In genomic region chr7:19708397-19709248, GRCh38 we compare ENCODE assay signal across 8 cellular contexts. TPM values are rescaled to one million over a fixed set of nuclear protein-coding genes. Genes with fewer than 3 reads are reported as not detected.
DNase-seq lines count a peak whose midpoint lies in the region; TF ChIP-seq lines count a peak whose summit lies in the region.

POLR1F (minus strand) TSS chr7:19709037; CDS start chr7:19709016, 21 bp downstream.

- DNase-seq in GM03348 (ENCODE audit: low spot score), result peak; percentile 94
- peak; percentile 92 for DNase-seq in HCEC 1CT
- peak; percentile 95 for DNase-seq in MM.1S
- peak; percentile 20 for DNase-seq in SIG-M5 (lab: John Stamatoyannopoulos, UW)
- DNase-seq in activated gamma-delta T cell (lab: John Stamatoyannopoulos, UW), result peak; percentile 79
- DNase-seq in foreskin fibroblast, result peak; percentile 94 to 98
- DNase-seq in neural crest cell (ENCODE audit: low read depth, low spot score), result peak; percentile 95

- H3K9me3 ChIP-seq in MM.1S (replicated peaks; ENCODE audit: insufficient read depth, low read length) (no peaks in the 10 kb centered on the region), stomach smooth muscle (ENCODE audit: control insufficient read depth in 2 of 2, low read length in 2 of 2) (no peaks in the 10 kb centered on the region)

- H3K4me3 ChIP-seq in MM.1S (ENCODE audit: low read length), result peak within 1 kb of the TSS; percentile 90
- H3K4me3 ChIP-seq in foreskin fibroblast (ENCODE audit: low read depth in 1 of 2, low read length in 2 of 2), result peak within 1 kb of the TSS; percentile 79 to 98
- peak within 1 kb of the TSS; percentile 92 to 93 for H3K4me3 ChIP-seq in stomach smooth muscle (ENCODE audit: low read length in 2 of 2)

- no peaks in the 10 kb centered on the region for H3F3A ChIP-seq in MM.1S (ENCODE audit: insufficient read depth, low read length)

- peak within 1 kb of the TSS; percentile 98 for H3K4me3 Mint-ChIP-seq in neural crest cell

- H3K9me2 ChIP-seq in MM.1S (replicated peaks; ENCODE audit: insufficient read depth, low read length), result no peaks in the 10 kb centered on the region

- peaks cover 15% of the 10 kb centered on the region for H3K27me3 Mint-ChIP-seq in neural crest cell (ENCODE audit: low read depth)

- peak; percentile 91 for TF ChIP-seq CTCF in MM.1S (IDR thresholded peaks at IDR 0.05; ENCODE audit: low read length)
- peak; percentile 94 for TF ChIP-seq CTCF in foreskin fibroblast (IDR thresholded peaks at IDR 0.05; ENCODE audit: low read depth, low read length)
- TF ChIP-seq CTCF in neural crest cell (conservative IDR thresholded peaks at IDR 0.05), result peak; percentile 88

- H3K4me1 Mint-ChIP-seq in neural crest cell, result peaks cover 36% of the 10 kb centered on the region

- peaks cover 52% of the 10 kb centered on the region for H3K79me2 ChIP-seq in MM.1S (ENCODE audit: low read length)

- H3K9ac ChIP-seq in MM.1S (ENCODE audit: low read length) (peak within 1 kb of the TSS; percentile 82), stomach smooth muscle (ENCODE audit: low read length in 2 of 2) (peak within 1 kb of the TSS; percentile 85 to 89)

- H3K36me3 ChIP-seq in MM.1S (replicated peaks; ENCODE audit: insufficient read depth, low read length), result no peaks in the 10 kb centered on the region
- H3K36me3 ChIP-seq in stomach smooth muscle (ENCODE audit: control insufficient read depth in 2 of 2, insufficient read depth in 2 of 2, low read length in 2 of 2), result no peaks in the 10 kb centered on the region

- H3K4me1 ChIP-seq in MM.1S (ENCODE audit: low read length), result peaks cover 15% of the 10 kb centered on the region
- H3K4me1 ChIP-seq in stomach smooth muscle (ENCODE audit: control insufficient read depth, insufficient read depth, low read length), result peaks cover 5% of the 10 kb centered on the region

- peak within 1 kb of the TSS; percentile 84 for H3K4me2 ChIP-seq in MM.1S (ENCODE audit: low read depth, low read length)

- H3K36me3 Mint-ChIP-seq in neural crest cell (ENCODE audit: low read depth), result no peaks in the 10 kb centered on the region

- H4K20me1 ChIP-seq in MM.1S (ENCODE audit: insufficient read depth, low read length), result no peaks in the 10 kb centered on the region; the same call in 1 of the 2 replicates

- H3K27ac Mint-ChIP-seq in neural crest cell (ENCODE audit: unreplicated experiment), result peak within 1 kb of the TSS; percentile 98

- H2AFZ ChIP-seq in MM.1S (ENCODE audit: low read length), result peak within 1 kb of the TSS; percentile 77

- peak within 1 kb of the TSS; percentile 46; the same call in 1 of the 2 replicates for H3K27ac ChIP-seq in MM.1S (ENCODE audit: low read length)
- H3K27ac ChIP-seq in stomach smooth muscle (ENCODE audit: low read length), result peak within 1 kb of the TSS; percentile 53

- H3K9me3 Mint-ChIP-seq in neural crest cell, result no peaks in the 10 kb centered on the region

- H3K27me3 ChIP-seq in MM.1S (replicated peaks; ENCODE audit: insufficient read depth, low read length) (no peaks in the 10 kb centered on the region), stomach smooth muscle (ENCODE audit: control insufficient read depth in 1 of 2, insufficient read depth in 2 of 2, low read length in 2 of 2) (no peaks in the 10 kb centered on the region)

RNA-seq across cellular contexts. Expression of gene POLR1F, which starts in this region (rescaled TPM):
- 16.3 and 17.9 TPM in 2 replicates for total RNA-seq in neural crest cell

Comparison
In these comparisons a context has a peak if more than half of its experiments do, and no peak if none do; other contexts are left out.
1. Peak in every context shown above with its lines: DNase-seq, H3K4me3 ChIP-seq and H3K27ac ChIP-seq.
2. DNase-seq: peak in every context shown above with its lines; median percentile 96 in foreskin fibroblast; 95 in MM.1S; 95 in neural crest cell; 94 in GM03348; 92 in HCEC 1CT; 79 in activated gamma-delta T cell; 20 in SIG-M5.